ENCODE assay signal across 8 cellular contexts in genomic region chr15:42490743-42491539, GRCh38.
DNase-seq lines count a peak whose midpoint lies in the region; ATAC-seq and TF ChIP-seq lines count a peak whose summit lies in the region.

Gene ZNF106 (minus strand): TSS chr15:42491141. CDS start chr15:42472289, 18,852 bp downstream.

- peak; percentile 61 for ATAC-seq in HG03196 (IDR thresholded peaks at IDR 0.05; ENCODE audit: unreplicated experiment)
- ATAC-seq in GM21717 (IDR thresholded peaks at IDR 0.05; ENCODE audit: unreplicated experiment) = no peak

- DNase-seq in GM13977 (ENCODE audit: low spot score) = peak; percentile 92
- DNase-seq in NCI-H446 (lab: John Stamatoyannopoulos, UW) = peak; percentile 70 to 87
- DNase-seq in activated CD4-positive, CD25-positive, alpha-beta regulatory T cell treated with anti-CD3 and anti-CD28 coated beads, Interleukin-2, amount 50 U/mL, for 16 hours (ENCODE audit: low read depth, low spot score) = peak; percentile 79
- peak; percentile 90 for DNase-seq in central memory CD4-positive, alpha-beta T cell
- DNase-seq in iris pigment epithelial cell (ENCODE audit: low read depth) = peak; percentile 89
- peak; percentile 76 to 79 for DNase-seq in stimulated activated CD4-positive, alpha-beta T cell treated with anti-CD3 and anti-CD28 coated beads, Interleukin-12 subunit alpha, Interleukin-12 subunit beta, amount 100 ng/mL, for 24 hours (ENCODE audit: low read depth in 2 of 2)

- peak; percentile 19 for TF ChIP-seq CTCF in GM13977 (IDR thresholded peaks at IDR 0.05; ENCODE audit: extremely low read depth, insufficient read depth, missing control alignments)

- in situ Hi-C loops in GM13977 (cut with MboI; ENCODE audit: low pct_unique_long_range_greater_than_20kb, low sequenced_read_pairs, unreplicated experiment) = no loop called here
